Comparison of ENCODE assay signal across 23 cellular contexts in the genomic region with DNA sequence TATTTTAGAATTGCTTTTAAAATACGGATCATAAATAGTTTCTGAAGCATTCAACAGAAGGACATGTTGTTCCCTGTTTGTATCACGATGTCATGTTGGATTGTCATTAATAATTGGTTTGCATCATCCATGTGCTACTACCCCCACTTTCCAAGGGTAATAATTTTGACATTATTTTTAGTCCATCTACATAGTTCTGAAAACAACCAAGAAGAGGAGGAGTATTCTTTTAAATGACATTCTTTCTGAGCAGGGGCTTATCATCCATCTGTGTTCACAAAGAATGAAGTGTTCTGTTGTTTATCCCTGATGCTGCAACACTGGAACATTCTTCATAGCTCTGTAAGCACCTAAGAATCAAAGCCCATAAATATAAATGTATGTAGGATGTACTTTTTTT.
"Had no signal": no experiment of that assay in that cellular context is flagged by ENCODE, and none has a peak within 500 bp of the region (broad histone marks: within the 10 kb centered on the region; RNA-seq: fewer than 3 reads in every experiment).

No MANE protein-coding gene starts in this region.

- H3K4me3 Mint-ChIP-seq: activated CD4-positive, alpha-beta T cell treated with anti-CD3 and anti-CD28 coated beads, Interleukin-2, amount 10 ng/mL, durations not matched to agents 7 days and 5 days; activated CD8-positive, alpha-beta memory T cell treated with anti-CD3 and anti-CD28 coated beads, Interleukin-2, amount 10 ng/mL, durations not matched to agents 7 days and 5 days; activated CD8-positive, alpha-beta T cell treated with anti-CD3 and anti-CD28 coated beads for 36 hours; activated naive CD4-positive, alpha-beta T cell treated with anti-CD3 and anti-CD28 coated beads, Interleukin-2, amount 50 U/mL, for 24 hours; activated T-helper 1 cell treated with anti-CD3 and anti-CD28 coated beads, Interleukin-12 subunit alpha, Interleukin-12 subunit beta, Interleukin-2, Interleukin-4 antibody, amounts not matched to agents 30 ng/mL and 10 ng/mL and 1 ng/mL, durations not matched to agents 14 hours and 24 hours and 36 hours; effector memory CD8-positive, alpha-beta T cell; natural killer cell treated with Interleukin-12 subunit alpha and Interleukin-12 subunit beta and Interleukin-15 and Interleukin-18, amount 100 ng/mL, for 72 hours had no signal

- DNase-seq: activated CD4-positive, alpha-beta T cell treated with anti-CD3 and anti-CD28 coated beads, Interleukin-2, amount 10 ng/mL, durations not matched to agents 7 days and 5 days; activated CD8-positive, alpha-beta memory T cell treated with anti-CD3 and anti-CD28 coated beads, Interleukin-2, amount 10 ng/mL, durations not matched to agents 7 days and 5 days; activated CD8-positive, alpha-beta T cell treated with anti-CD3 and anti-CD28 coated beads for 36 hours; activated gamma-delta T cell treated with Interleukin-2 at 50 U/mL for 16 hours; activated T-cell treated with anti-CD3 and anti-CD28 coated beads for 4 hours; central memory CD4-positive, alpha-beta T cell; dorsolateral prefrontal cortex; effector memory CD8-positive, alpha-beta T cell; hippocampal formation; left ventricle myocardium superior; mammary epithelial cell; midbrain; stimulated activated CD4-positive, alpha-beta T cell treated with anti-CD3 and anti-CD28 coated beads, Interleukin-4, amount 100 ng/mL, for 24 hours; stimulated activated naive CD8-positive, alpha-beta T cell treated with anti-CD3 and anti-CD28 coated beads, Interleukin-15, Interleukin-2, amounts not matched to agents 100 U/mL and 50 U/mL, for 24 hours; thyroid gland; upper lobe of right lung had no signal

- H3K4me1 ChIP-seq: prostate gland, right atrium auricular region, thyroid gland had no signal

- H3K9me3 ChIP-seq: prostate gland, right atrium auricular region, thyroid gland, upper lobe of right lung had no signal

- H3K27me3 Mint-ChIP-seq: activated CD8-positive, alpha-beta memory T cell treated with anti-CD3 and anti-CD28 coated beads, Interleukin-2, amount 10 ng/mL, durations not matched to agents 7 days and 5 days; effector memory CD8-positive, alpha-beta T cell had no signal

- H3K36me3 ChIP-seq: prostate gland, right atrium auricular region, thyroid gland, upper lobe of right lung had no signal

- H3K27ac Mint-ChIP-seq: activated CD4-positive, alpha-beta T cell treated with anti-CD3 and anti-CD28 coated beads, Interleukin-2, amount 10 ng/mL, durations not matched to agents 7 days and 5 days; activated CD8-positive, alpha-beta memory T cell treated with anti-CD3 and anti-CD28 coated beads, Interleukin-2, amount 10 ng/mL, durations not matched to agents 7 days and 5 days; activated CD8-positive, alpha-beta T cell treated with anti-CD3 and anti-CD28 coated beads for 36 hours; activated naive CD4-positive, alpha-beta T cell treated with anti-CD3 and anti-CD28 coated beads, Interleukin-2, amount 50 U/mL, for 24 hours; activated T-helper 1 cell treated with anti-CD3 and anti-CD28 coated beads, Interleukin-12 subunit alpha, Interleukin-12 subunit beta, Interleukin-2, Interleukin-4 antibody, amounts not matched to agents 30 ng/mL and 10 ng/mL and 1 ng/mL, durations not matched to agents 14 hours and 24 hours and 36 hours; effector memory CD8-positive, alpha-beta T cell had no signal

- H3K27me3 ChIP-seq: dorsolateral prefrontal cortex, right atrium auricular region, thyroid gland, upper lobe of right lung had no signal

- H3K9me3 Mint-ChIP-seq: effector memory CD8-positive, alpha-beta T cell; natural killer cell treated with Interleukin-12 subunit alpha and Interleukin-12 subunit beta and Interleukin-15 and Interleukin-18, amount 100 ng/mL, for 72 hours had no signal

- H3K36me3 Mint-ChIP-seq: activated naive CD4-positive, alpha-beta T cell treated with anti-CD3 and anti-CD28 coated beads, Interleukin-2, amount 50 U/mL, for 24 hours; natural killer cell treated with Interleukin-12 subunit alpha and Interleukin-12 subunit beta and Interleukin-15 and Interleukin-18, amount 100 ng/mL, for 72 hours had no signal

- H3K27ac ChIP-seq: dorsolateral prefrontal cortex, epithelial cell of prostate, prostate gland, right atrium auricular region, thyroid gland, upper lobe of right lung had no signal

- ATAC-seq: activated CD4-positive, CD25-positive, alpha-beta regulatory T cell treated with anti-CD3 and anti-CD28 coated beads, Interleukin-2, amount 50 U/mL, for 24 hours; activated CD8-positive, alpha-beta memory T cell treated with anti-CD3 and anti-CD28 coated beads, Interleukin-2, amount 10 ng/mL, durations not matched to agents 7 days and 5 days; activated CD8-positive, alpha-beta T cell treated with anti-CD3 and anti-CD28 coated beads for 36 hours; effector memory CD8-positive, alpha-beta T cell; left ventricle myocardium superior; natural killer cell treated with Interleukin-12 subunit alpha and Interleukin-12 subunit beta and Interleukin-15 and Interleukin-18, amount 100 ng/mL, for 72 hours; stimulated activated naive CD8-positive, alpha-beta T cell treated with anti-CD3 and anti-CD28 coated beads, Interleukin-15, Interleukin-2, amounts not matched to agents 100 U/mL and 50 U/mL, for 24 hours; upper lobe of right lung had no signal

- H3K4me3 ChIP-seq: dorsolateral prefrontal cortex, prostate gland, right atrium auricular region, thyroid gland, upper lobe of right lung had no signal
